ENCODE assay signal across 21 cellular contexts in the genomic region with DNA sequence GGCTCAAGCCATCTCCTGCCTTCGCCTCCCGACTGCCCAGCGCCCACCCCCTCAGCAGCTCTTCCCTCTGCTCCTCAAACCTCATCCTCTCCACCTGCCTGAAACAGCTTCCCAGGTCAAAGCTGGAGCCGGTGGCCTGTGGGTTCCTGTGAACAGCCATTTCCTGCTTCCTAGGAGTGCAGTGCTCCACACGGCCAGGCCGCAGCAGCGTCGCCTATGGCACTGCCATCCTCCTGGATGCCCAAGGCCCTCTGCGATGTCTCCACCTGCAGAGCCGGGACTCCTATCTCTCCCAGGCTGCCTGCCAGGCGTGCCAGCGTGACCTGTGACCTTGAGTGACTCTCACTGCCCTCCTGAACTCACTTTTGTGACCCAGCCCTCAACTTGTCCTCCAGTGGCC.
"Had no signal": no experiment of that assay in that cellular context is flagged by ENCODE, and none has a peak within 500 bp of the region (broad histone marks: within the 10 kb centered on the region; RNA-seq: fewer than 3 reads in every experiment).

No MANE protein-coding gene starts in this region.

- H3K9ac ChIP-seq: parathyroid adenoma, SK-N-SH had no signal

- H3K4me1 Mint-ChIP-seq: activated CD4-positive, alpha-beta T cell treated with anti-CD3 and anti-CD28 coated beads for 36 hours; T-cell had no signal

- H2AFZ ChIP-seq: hepatocyte, parathyroid adenoma had no signal

- H3K9me3 ChIP-seq: gastroesophageal sphincter, left ventricle myocardium inferior, SK-N-SH had no signal

- H3K79me2 ChIP-seq: hepatocyte, parathyroid adenoma had no signal

- H3K4me2 ChIP-seq: hepatocyte, SK-N-SH had no signal

- H3K9me3 Mint-ChIP-seq: activated CD4-positive, alpha-beta memory T cell treated with anti-CD3 and anti-CD28 coated beads for 36 hours; activated T-cell treated with anti-CD3 and anti-CD28 coated beads, Interleukin-2, amount 50 U/mL, for 72 hours; T-cell had no signal

- H3K27ac ChIP-seq: gastroesophageal sphincter, hepatocyte, left ventricle myocardium inferior, parathyroid adenoma, WERI-Rb-1 had no signal

- ATAC-seq: activated CD4-positive, alpha-beta T cell treated with anti-CD3 and anti-CD28 coated beads for 36 hours; activated T-cell treated with anti-CD3 and anti-CD28 coated beads, Interleukin-2, amount 50 U/mL, for 72 hours; gastroesophageal sphincter; stimulated activated naive CD8-positive, alpha-beta T cell treated with anti-CD3 and anti-CD28 coated beads, Interleukin-15, Interleukin-2, amounts not matched to agents 100 U/mL and 50 U/mL, for 24 hours; T-cell had no signal

- H3K27ac Mint-ChIP-seq: activated CD4-positive, alpha-beta memory T cell treated with anti-CD3 and anti-CD28 coated beads for 36 hours; activated CD4-positive, alpha-beta T cell treated with anti-CD3 and anti-CD28 coated beads for 36 hours; activated naive CD8-positive, alpha-beta T cell; activated T-cell treated with anti-CD3 and anti-CD28 coated beads, Interleukin-2, amount 50 U/mL, for 72 hours; T-cell had no signal

- H3K4me3 Mint-ChIP-seq: activated CD4-positive, alpha-beta memory T cell treated with anti-CD3 and anti-CD28 coated beads for 36 hours; activated CD4-positive, alpha-beta T cell treated with anti-CD3 and anti-CD28 coated beads for 36 hours; activated naive CD8-positive, alpha-beta T cell; activated T-cell treated with anti-CD3 and anti-CD28 coated beads, Interleukin-2, amount 50 U/mL, for 72 hours; T-cell had no signal

- H3K4me1 ChIP-seq: gastroesophageal sphincter, parathyroid adenoma had no signal

- DNase-seq: activated CD4-positive, alpha-beta memory T cell treated with anti-CD3 and anti-CD28 coated beads for 36 hours; activated CD4-positive, alpha-beta T cell treated with anti-CD3 and anti-CD28 coated beads for 36 hours; activated gamma-delta T cell treated with Interleukin-2 at 50 U/mL for 16 hours; activated T-cell treated with anti-CD3 and anti-CD28 coated beads, Interleukin-2, amount 50 U/mL, for 72 hours; cerebellar nuclear complex; dermis blood vessel endothelial cell; erythroblast; left ventricle myocardium inferior; mesenchymal stem cell; SK-N-SH; stimulated activated CD4-positive, alpha-beta T cell treated with anti-CD3 and anti-CD28 coated beads, Interleukin-4, amount 100 ng/mL, for 4 hours; stimulated activated CD8-positive, alpha-beta memory T cell treated with anti-CD3 and anti-CD28 coated beads, Interleukin-4, amount 100 ng/mL, for 48 hours; stimulated activated naive CD8-positive, alpha-beta T cell treated with anti-CD3 and anti-CD28 coated beads, Interleukin-15, Interleukin-2, amounts not matched to agents 100 U/mL and 50 U/mL, for 24 hours; T-cell; T1000; trophoblast cell; WERI-Rb-1 had no signal

- H3K27me3 Mint-ChIP-seq: activated CD4-positive, alpha-beta memory T cell treated with anti-CD3 and anti-CD28 coated beads for 36 hours; activated CD4-positive, alpha-beta T cell treated with anti-CD3 and anti-CD28 coated beads for 36 hours; activated naive CD8-positive, alpha-beta T cell; T-cell had no signal

- H3K27me3 ChIP-seq: gastroesophageal sphincter, hepatocyte had no signal

- H3K4me3 ChIP-seq: gastroesophageal sphincter, hepatocyte, left ventricle myocardium inferior had no signal
